21 cellular contexts compared by ENCODE assay signal in the genomic region with DNA sequence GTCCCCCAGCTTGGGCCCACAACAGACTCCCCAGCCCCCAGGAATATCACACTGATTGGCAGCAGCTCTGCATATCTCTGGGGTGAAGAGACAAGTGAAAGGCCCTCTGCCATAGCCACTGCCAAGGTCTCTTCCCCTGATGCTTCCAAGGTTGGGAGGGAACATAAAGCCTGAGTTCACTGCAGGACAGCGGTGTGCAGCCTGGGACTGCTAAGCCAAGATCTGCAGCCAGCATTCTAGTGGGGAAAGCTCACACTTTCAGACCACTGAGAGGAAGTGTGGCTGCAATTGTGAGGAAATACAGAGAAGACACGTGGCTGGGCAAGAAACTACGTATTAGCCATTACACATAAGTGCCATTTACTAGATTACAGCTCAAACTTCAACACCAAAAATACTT.
"Had no signal": no experiment of that assay in that cellular context is flagged by ENCODE, and none has a peak within 500 bp of the region (broad histone marks: within the 10 kb centered on the region; RNA-seq: fewer than 3 reads in every experiment).

No MANE protein-coding gene starts in this region.

- H3K4me1 ChIP-seq: adrenal gland, breast epithelium, lower lobe of right lung, thyroid gland had no signal

- H3K4me3 ChIP-seq: adrenal gland, breast epithelium, lower lobe of right lung, thyroid gland had no signal

- DNase-seq: activated CD4-positive, alpha-beta T cell treated with anti-CD3 and anti-CD28 coated beads for 1 hour; activated CD4-positive, alpha-beta T cell treated with anti-CD3 and anti-CD28 coated beads, Interleukin-2, amount 50 U/mL, for 4 hours; activated gamma-delta T cell treated with Interleukin-2 at 50 U/mL for 16 hours; adrenal gland; cerebellar nuclear complex; cortex of kidney; erythroblast; immature natural killer cell; kidney glomerular epithelial cell; lower lobe of right lung; nucleus accumbens; posterior cingulate gyrus; stimulated activated CD4-positive, alpha-beta T cell treated with anti-CD3 and anti-CD28 coated beads, Interleukin-12 subunit alpha, Interleukin-12 subunit beta, amount 100 ng/mL, for 4 hours; stimulated activated CD4-positive, alpha-beta T cell treated with anti-CD3 and anti-CD28 coated beads, Interleukin-1b, Interleukin-23, amount 100 ng/mL, for 48 hours; stimulated activated CD8-positive, alpha-beta memory T cell treated with anti-CD3 and anti-CD28 coated beads, Interleukin-4, amount 100 ng/mL, for 48 hours; stimulated activated naive CD4-positive, alpha-beta T cell; T-helper 2 cell; thyroid gland; WERI-Rb-1 had no signal

- H3K27me3 ChIP-seq: adrenal gland, breast epithelium, thyroid gland had no signal

- H3K27ac ChIP-seq: adrenal gland, breast epithelium, lower lobe of right lung, thyroid gland, WERI-Rb-1 had no signal

- ATAC-seq: activated naive CD4-positive, alpha-beta T cell treated with anti-CD3 and anti-CD28 coated beads, Interleukin-2, amount 50 U/mL, for 72 hours had no signal

- H3K9me3 ChIP-seq: adrenal gland, lower lobe of right lung, thyroid gland had no signal

- H3K36me3 ChIP-seq: adrenal gland, breast epithelium, lower lobe of right lung, thyroid gland, WERI-Rb-1 had no signal
